Comparison of ENCODE assay signal across 1 cellular context in genomic region chr10:36251068-36251467, GRCh38.
TF ChIP-seq lines count a peak whose summit lies in the region.

No MANE protein-coding gene starts in this region.

TF ChIP-seq in HepG2, 621 proteins besides CTCF, POLR2A, EP300 and RAD21 (continued from another document):
- TF ChIP-seq PRDM10 (CRISPR knock-in tag; IDR thresholded peaks at IDR 0.05; ENCODE audit: low read depth) (no peak), AHDC1 (CRISPR knock-in tag; IDR thresholded peaks at IDR 0.05; ENCODE audit: borderline replicate concordance) (peak; percentile 79; the same call in 1 of the 2 replicates), RFX3 (CRISPR knock-in tag; IDR thresholded peaks at IDR 0.05) (no peak), HNF4A (CRISPR knock-in tag; IDR thresholded peaks at IDR 0.05) (peak; percentile 74), SOX5 (CRISPR knock-in tag; IDR thresholded peaks at IDR 0.05; ENCODE audit: borderline replicate concordance) (peak; percentile 75), SOX13 (IDR thresholded peaks at IDR 0.05) (0 out of 2 replicates have a peak, but pooled peaks have one; percentile 27), SOX13 (CRISPR knock-in tag; conservative IDR thresholded peaks at IDR 0.05 in 1 of 2, IDR thresholded peaks at IDR 0.05 in 1 of 2) (peak in 1 of 2 experiments; percentile 67; a peak in 2 of 4 replicates), ZNF792 (CRISPR knock-in tag; IDR thresholded peaks at IDR 0.05) (no peak), FOXA1 (IDR thresholded peaks at IDR 0.05) (no peak), FOXA1 (CRISPR knock-in tag; IDR thresholded peaks at IDR 0.05) (peak; percentile 28; the same call in 1 of the 2 replicates)
